9 cellular contexts compared by ENCODE assay signal in the genomic region with DNA sequence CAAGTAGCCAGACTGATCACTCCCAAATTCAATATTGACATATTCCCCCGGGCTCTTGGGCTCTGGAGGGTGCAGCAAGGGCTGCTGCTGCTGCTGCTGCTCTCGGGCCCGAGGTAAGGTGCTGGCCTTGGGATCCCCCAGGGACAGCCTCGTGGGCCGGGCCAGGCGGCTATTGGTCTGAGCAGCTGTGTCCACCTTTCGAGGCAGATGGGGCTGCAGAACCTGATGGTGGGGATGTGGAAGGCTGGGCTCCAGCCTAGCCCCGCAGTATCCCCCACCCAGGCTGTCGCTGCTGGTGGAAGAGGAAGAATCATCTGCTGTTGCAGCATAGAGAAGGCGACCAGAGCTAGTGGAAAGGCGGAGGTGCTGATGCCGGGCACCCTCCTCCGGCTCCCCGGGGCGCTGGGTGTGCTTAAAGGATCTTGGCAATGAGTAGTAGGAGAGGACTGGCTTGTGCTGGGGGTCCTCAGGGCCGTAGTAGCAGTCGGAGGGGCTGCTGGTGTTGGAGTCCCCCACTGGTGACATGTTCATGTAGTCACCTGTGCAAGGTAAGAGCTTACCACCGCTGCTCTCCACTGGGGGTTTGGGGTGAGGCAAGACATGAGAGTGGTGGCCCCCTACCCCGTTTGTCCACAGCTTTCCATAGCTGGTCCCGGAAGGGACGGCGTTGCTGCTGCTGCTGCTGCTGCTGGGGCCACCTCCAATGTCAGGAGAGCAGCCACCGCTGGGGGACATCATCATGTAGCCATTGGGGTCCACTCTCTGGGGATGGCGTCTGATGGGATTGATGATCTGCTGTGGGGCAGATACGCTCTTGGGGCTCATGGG. TPM values are rescaled to one million over a fixed set of nuclear protein-coding genes. Genes with fewer than 3 reads are reported as not detected.
DNase-seq lines count a peak whose midpoint lies in the region; ATAC-seq, FAIRE-seq and TF ChIP-seq lines count a peak whose summit lies in the region.
"Had no signal": no experiment of that assay in that cellular context is flagged by ENCODE, and none has a peak within 500 bp of the region (broad histone marks: within the 10 kb centered on the region; RNA-seq: fewer than 3 reads in every experiment).

No MANE protein-coding gene starts in this region.

- CTCF ChIA-PET in CD8-positive, alpha-beta T cell (lab: Charles Lee), result no interaction called here

- no peak overlapping the region for H3K4me3 ChIP-seq in CD8-positive, alpha-beta T cell (ENCODE audit: low read depth, low read length)
- H3K4me3 ChIP-seq in RWPE2 (ENCODE audit: severe bottlenecking), result peak overlapping the region; percentile 63
- H3K4me3 ChIP-seq in rectal smooth muscle tissue (ENCODE audit: low read length), result peak overlapping the region; percentile 84
- peak overlapping the region in 1 of 2 donors; percentile 5 for H3K4me3 ChIP-seq in small intestine (ENCODE audit: low read depth in 1 of 2, low read length in 2 of 2)

- H3K36me3 Mint-ChIP-seq in CD8-positive, alpha-beta T cell, result peaks cover 3% of the 10 kb centered on the region
- H3K36me3 Mint-ChIP-seq in glutamatergic neuron (ENCODE audit: unreplicated experiment), result no peaks in the 10 kb centered on the region

- H3K27ac ChIP-seq in CD8-positive, alpha-beta T cell (ENCODE audit: low read depth, low read length), result no peak overlapping the region
- H3K27ac ChIP-seq in RWPE2 (ENCODE audit: poor library complexity, severe bottlenecking), result peak overlapping the region; percentile 93
- peak overlapping the region; percentile 94 for H3K27ac ChIP-seq in rectal smooth muscle tissue (ENCODE audit: low read depth, low read length)
- peak overlapping the region in 1 of 2 donors; percentile 59 for H3K27ac ChIP-seq in small intestine (ENCODE audit: low read depth in 1 of 2, low read length in 1 of 2)

- H3K9ac ChIP-seq in rectal smooth muscle tissue (ENCODE audit: low read length), result no peak overlapping the region

- H3K36me3 ChIP-seq in CD8-positive, alpha-beta T cell (ENCODE audit: insufficient read depth, low read length), result no peaks in the 10 kb centered on the region
- peaks cover 60% of the 10 kb centered on the region for H3K36me3 ChIP-seq in RWPE2 (ENCODE audit: low read depth)
- no peaks in the 10 kb centered on the region for H3K36me3 ChIP-seq in rectal smooth muscle tissue (ENCODE audit: control insufficient read depth, insufficient read depth, low read length)
- no peaks in the 10 kb centered on the region for H3K36me3 ChIP-seq in small intestine (ENCODE audit: control insufficient read depth in 2 of 2, insufficient read depth in 2 of 2, low read length in 2 of 2)

- TF ChIP-seq CTCF in CD8-positive, alpha-beta T cell (IDR thresholded peaks at IDR 0.05), result no peak
- no peak for TF ChIP-seq CTCF in RWPE2 (IDR thresholded peaks at IDR 0.05; ENCODE audit: poor library complexity, severe bottlenecking)
- no peak for TF ChIP-seq CTCF in glutamatergic neuron (IDR thresholded peaks at IDR 0.05; ENCODE audit: partially characterized antibody, unreplicated experiment)

- H3K4me1 Mint-ChIP-seq in CD8-positive, alpha-beta T cell (ENCODE audit: low read depth), result peaks cover 54% of the 10 kb centered on the region
- peaks cover 40% of the 10 kb centered on the region for H3K4me1 Mint-ChIP-seq in glutamatergic neuron (ENCODE audit: low read depth, unreplicated experiment)

- no peaks in the 10 kb centered on the region for H3K9me3 Mint-ChIP-seq in CD8-positive, alpha-beta T cell
- H3K9me3 Mint-ChIP-seq in glutamatergic neuron (ENCODE audit: unreplicated experiment), result peaks cover 4% of the 10 kb centered on the region

- intact Hi-C loops in CD8-positive, alpha-beta T cell (cut with DNase I, micrococcal nuclease), result loop anchor here (10.0 kb wide), 3 partner anchors 1751 to 1851 kb away; partner anchors contain the start of gene DOCK10 (in 1 of the 2)

- peak overlapping the region; percentile 5 for H3K4me3 Mint-ChIP-seq in CD8-positive, alpha-beta T cell
- peak overlapping the region; percentile 63 for H3K4me3 Mint-ChIP-seq in glutamatergic neuron (ENCODE audit: unreplicated experiment)

- no peak overlapping the region for H3K27ac Mint-ChIP-seq in CD8-positive, alpha-beta T cell
- peak overlapping the region; percentile 59 for H3K27ac Mint-ChIP-seq in glutamatergic neuron (ENCODE audit: unreplicated experiment)

- H3K9me3 ChIP-seq in CD8-positive, alpha-beta T cell (ENCODE audit: low read length), result no peaks in the 10 kb centered on the region
- H3K9me3 ChIP-seq in RWPE2 (ENCODE audit: severe bottlenecking) (no peaks in the 10 kb centered on the region), small intestine (ENCODE audit: control insufficient read depth, low read depth) (no peaks in the 10 kb centered on the region)

- FAIRE-seq in small intestine (lab: Jason Lieb, UNC), result no peak
- FAIRE-seq: colon had no signal

- ATAC-seq in CD8-positive, alpha-beta T cell, result no peak
- ATAC-seq in RWPE2 (ENCODE audit: low read depth), result no peak
- no peak for ATAC-seq in GM18868 (IDR thresholded peaks at IDR 0.05; ENCODE audit: unreplicated experiment)
- no peak for ATAC-seq in GM21360 (IDR thresholded peaks at IDR 0.05; ENCODE audit: unreplicated experiment)

- WGBS in small intestine, 3 donors, result 80 to 88% (median 86%) methylated on average over 24 to 25 of the region's 25 CpGs

- no peak for DNase-seq in CD8-positive, alpha-beta T cell
- DNase-seq in RWPE2 (ENCODE audit: low spot score) (no peak), glutamatergic neuron (peak; percentile 29), small intestine (no peak), T1000 (lab: John Stamatoyannopoulos, UW) (no peak)

- H3K4me1 ChIP-seq in CD8-positive, alpha-beta T cell (ENCODE audit: insufficient read depth, low read length), result peaks cover 28% of the 10 kb centered on the region
- H3K4me1 ChIP-seq in RWPE2 (ENCODE audit: insufficient read depth, poor library complexity, severe bottlenecking) (no peaks in the 10 kb centered on the region), rectal smooth muscle tissue (ENCODE audit: control insufficient read depth, insufficient read depth, low read length) (peaks cover 11% of the 10 kb centered on the region), small intestine (ENCODE audit: control insufficient read depth in 2 of 2, insufficient read depth in 1 of 2, low read depth in 1 of 2, low read length in 1 of 2) (peaks cover 0 to 3% of the 10 kb centered on the region in 2 donors)

- no peaks in the 10 kb centered on the region for H3K27me3 Mint-ChIP-seq in CD8-positive, alpha-beta T cell (ENCODE audit: low read depth)
- H3K27me3 Mint-ChIP-seq in glutamatergic neuron (ENCODE audit: unreplicated experiment), result peaks cover 10% of the 10 kb centered on the region

- POLR2A ChIA-PET in CD8-positive, alpha-beta T cell (lab: Charles Lee), result no interaction called here

- no peaks in the 10 kb centered on the region for H3K27me3 ChIP-seq in CD8-positive, alpha-beta T cell (ENCODE audit: insufficient read depth, low read length)
- H3K27me3 ChIP-seq in RWPE2 (ENCODE audit: insufficient read depth, poor library complexity, severe bottlenecking) (no peaks in the 10 kb centered on the region), rectal smooth muscle tissue (ENCODE audit: control insufficient read depth, insufficient read depth, low read length) (no peaks in the 10 kb centered on the region), small intestine (ENCODE audit: control insufficient read depth in 2 of 2, insufficient read depth in 2 of 2, low read length in 2 of 2) (no peaks in the 10 kb centered on the region)

RNA-seq across cellular contexts. Expression of gene IRS1, which starts 3.4 kb away (rescaled TPM):
- 1 to 10 TPM; 5.6 to 5.9 TPM for total RNA-seq in CD8-positive, alpha-beta T cell
- 8.1 TPM for total RNA-seq in glutamatergic neuron (ENCODE audit: unreplicated experiment)
- polyA plus RNA-seq in small intestine, result 1 to 10 TPM; 1.6 to 5.6 (median 4.7) TPM

RNA-seq across cellular contexts. Expression of gene RHBDD1, which starts 39.6 kb away (rescaled TPM):
- total RNA-seq in CD8-positive, alpha-beta T cell, result 10 to 100 TPM; 29.7 to 30.9 TPM
- total RNA-seq in glutamatergic neuron (ENCODE audit: unreplicated experiment), result 29.9 TPM
- polyA plus RNA-seq in small intestine, result 10 to 100 TPM in 1 of 3 donors, 1 to 10 TPM in 2; 3.1 to 12.6 (median 4.9) TPM
